In the genomic region with DNA sequence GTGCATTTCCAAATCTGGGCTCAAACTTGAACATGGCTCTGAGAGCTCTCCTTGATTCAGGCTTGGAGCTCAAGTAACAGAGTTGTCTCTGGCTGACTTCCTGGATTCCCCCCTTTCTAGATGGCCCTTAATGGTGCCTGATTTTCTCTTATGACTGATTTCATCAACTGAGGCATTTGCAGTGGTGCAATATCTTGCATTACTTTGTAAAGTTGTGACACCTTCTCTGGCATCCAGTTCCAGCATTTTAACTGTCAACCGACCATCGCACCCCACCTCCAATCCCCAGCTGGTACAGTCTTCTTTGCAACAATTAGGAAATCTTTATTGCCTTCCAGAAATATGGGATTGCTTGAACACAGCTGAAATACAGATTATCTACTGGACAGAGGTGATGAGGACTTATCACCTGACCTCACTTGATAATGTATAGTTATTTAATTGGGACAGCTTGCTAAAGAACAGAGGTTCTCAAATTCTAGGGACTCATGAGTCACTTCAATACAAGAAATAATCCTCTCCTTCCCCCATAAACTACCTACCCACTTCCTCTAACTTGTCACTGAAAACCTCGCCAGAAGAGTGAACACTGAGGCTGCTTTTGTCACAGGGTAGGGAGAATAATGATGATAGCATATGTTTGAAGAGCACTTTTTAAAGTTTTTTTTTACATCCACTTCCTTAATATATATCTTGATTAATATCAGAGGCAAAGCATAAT, we compare ENCODE assay signal across 8 cellular contexts.
A peak's percentile ranks its signal among the peaks of the same experiment; 100 is the strongest.
DNase-seq lines count a peak whose midpoint lies in the region; ATAC-seq, FAIRE-seq and TF ChIP-seq lines count a peak whose summit lies in the region.

No MANE protein-coding gene starts in this region.

- DNase-seq in MV-4-11 (lab: John Stamatoyannopoulos, UW) (peak; percentile 89), fibroblast of mammary gland (ENCODE audit: low read depth) (peak; percentile 25), activated gamma-delta T cell (lab: John Stamatoyannopoulos, UW) (no peak), H54 (ENCODE audit: insufficient read length, low spot score) (no peak), kidney glomerular epithelial cell (lab: John Stamatoyannopoulos, UW) (no peak), hypothalamus (lab: John Stamatoyannopoulos, UW) (no peak)

- H3K9ac ChIP-seq in BLaER1 treated with 17β-estradiol and CSF1 and Interleukin-3, amounts not matched to agents 10 nM and 100 nM = no peak overlapping the region

- H3K27me3 ChIP-seq in BLaER1 treated with 17β-estradiol and CSF1 and Interleukin-3, amounts not matched to agents 10 nM and 100 nM = no peaks in the 10 kb centered on the region

- no peak overlapping the region for H3K4me3 ChIP-seq in BLaER1 treated with 17β-estradiol and CSF1 and Interleukin-3, amounts not matched to agents 10 nM and 100 nM
- H3K4me3 ChIP-seq in fibroblast of mammary gland (ENCODE audit: control insufficient read depth, low read depth, low read length) = no peak overlapping the region

- no peak for TF ChIP-seq POLR2A in H54 (IDR thresholded peaks at IDR 0.05; ENCODE audit: low read depth, low read length)

- no peak for FAIRE-seq in H54 (lab: Jason Lieb, UNC)

- no peak for TF ChIP-seq CTCF in fibroblast of mammary gland (conservative IDR thresholded peaks at IDR 0.05; ENCODE audit: control insufficient read depth, insufficient read depth, low read depth, low read length)

- peaks cover 0 to 9% (median 0%) of the 10 kb centered on the region in 11 experiments; a peak in 2 of 22 replicates for H4K20me1 ChIP-seq in BLaER1 treated with 17β-estradiol and CSF1 and Interleukin-3, amounts not matched to agents 10 nM and 100 nM

- peaks cover 42 to 70% (median 59%) of the 10 kb centered on the region in 10 experiments for H3K4me1 ChIP-seq in BLaER1 treated with 17β-estradiol and CSF1 and Interleukin-3, amounts not matched to agents 10 nM and 100 nM

- ATAC-seq in GM19372 (IDR thresholded peaks at IDR 0.05; ENCODE audit: low read depth, unreplicated experiment) = peak; percentile 41

- peak overlapping the region; percentile 63 to 91 (median 88) for H3K4me2 ChIP-seq in BLaER1 treated with 17β-estradiol and CSF1 and Interleukin-3, amounts not matched to agents 10 nM and 100 nM

- H3K36me3 ChIP-seq in BLaER1 treated with 17β-estradiol and CSF1 and Interleukin-3, amounts not matched to agents 10 nM and 100 nM = peaks cover 0 to 2% (median 0%) of the 10 kb centered on the region in 11 experiments; a peak in 1 of 22 replicates

- H3K27ac ChIP-seq in BLaER1 treated with 17β-estradiol and CSF1 and Interleukin-3, amounts not matched to agents 10 nM and 100 nM = peak overlapping the region in 1 of 11 experiments; percentile 76; a peak in 1 of 22 replicates

- H3K9me3 ChIP-seq in BLaER1 treated with 17β-estradiol and CSF1 and Interleukin-3, amounts not matched to agents 10 nM and 100 nM (replicated peaks in 1 of 11) = peaks cover 0 to 21% (median 11%) of the 10 kb centered on the region in 11 experiments; a peak in 14 of 22 replicates

Comparison
In these comparisons a context has a peak if more than half of its experiments do, and no peak if none do; other contexts are left out.
1. DNase-seq: peak in MV-4-11 (single experiment) and fibroblast of mammary gland (single experiment); none in activated gamma-delta T cell (single experiment), H54 (single experiment), kidney glomerular epithelial cell (single experiment) and hypothalamus (0 of 51).